In the genomic region with DNA sequence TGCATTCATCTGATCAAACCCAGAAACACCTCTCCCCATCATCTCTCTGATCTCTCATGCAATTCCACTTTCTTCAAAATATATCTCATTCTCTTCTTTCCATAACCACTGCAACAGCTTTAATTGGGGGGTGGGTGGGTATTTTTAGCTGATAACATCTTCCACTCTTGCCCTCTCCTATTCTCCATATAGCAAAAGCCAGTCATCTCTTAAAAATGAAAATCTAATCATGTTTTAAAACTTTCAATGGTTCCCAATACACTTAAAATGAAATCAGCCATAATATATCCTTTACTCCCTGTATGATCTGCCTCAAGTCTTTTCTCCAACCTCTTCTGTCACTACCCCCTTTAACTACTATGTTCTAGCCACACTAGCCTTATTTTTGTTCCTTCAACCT, we compare ENCODE assay signal across 9 cellular contexts. TPM values are rescaled to one million over a fixed set of nuclear protein-coding genes. Genes with fewer than 3 reads are reported as not detected.
DNase-seq lines count a peak whose midpoint lies in the region; ATAC-seq and TF ChIP-seq lines count a peak whose summit lies in the region.
"Had no signal": no experiment of that assay in that cellular context is flagged by ENCODE, and none has a peak within 500 bp of the region (broad histone marks: within the 10 kb centered on the region; RNA-seq: fewer than 3 reads in every experiment).

No MANE protein-coding gene starts in this region.

- no peak overlapping the region for H4K12ac ChIP-seq in trophoblast cell (ENCODE audit: low read depth, low read length)

- H3K9me2 ChIP-seq in DOHH2 (replicated peaks; ENCODE audit: control insufficient read depth, low read length) = no peaks in the 10 kb centered on the region

- no peak overlapping the region for H3K23ac ChIP-seq in trophoblast cell (ENCODE audit: low read length)

- H2BK12ac ChIP-seq in trophoblast cell (ENCODE audit: low read length) = no peak overlapping the region

- no peak overlapping the region for H2BK5ac ChIP-seq in trophoblast cell (ENCODE audit: low read depth, low read length, poor library complexity)

- no peak overlapping the region for H3K18ac ChIP-seq in trophoblast cell (ENCODE audit: low read length)

- H3K4me2 ChIP-seq in DOHH2 (ENCODE audit: low read length) (peak overlapping the region; percentile 87), trophoblast cell (ENCODE audit: low read length) (peak overlapping the region; percentile 49)

- H3K9me3 ChIP-seq in DOHH2 (ENCODE audit: control insufficient read depth, insufficient read depth, low read length) (no peaks in the 10 kb centered on the region), Panc1 (ENCODE audit: control insufficient read depth, insufficient read depth, low read depth, low read length) (no peaks in the 10 kb centered on the region), trophoblast cell (ENCODE audit: insufficient read depth, low read depth, low read length) (no peaks in the 10 kb centered on the region)

- BruUV-seq in Panc1 (replicated peaks; lab: Mats Ljungman, UMichigan) = no TSS peak

- H3K4me1 ChIP-seq in DOHH2 (ENCODE audit: control insufficient read depth, low read length) (peaks cover 26% of the 10 kb centered on the region), Panc1 (ENCODE audit: control insufficient read depth, insufficient read depth, low read length) (peaks cover 6% of the 10 kb centered on the region), trophoblast cell (ENCODE audit: control insufficient read depth in 1 of 2, insufficient read depth in 2 of 2, low read length in 2 of 2) (peaks cover 0 to 5% of the 10 kb centered on the region in 2 experiments)

- POLR2A ChIA-PET in Panc1 (lab: Charles Lee) = no interaction called here

- H3K79me1 ChIP-seq in trophoblast cell (ENCODE audit: low read length) = peaks cover 16% of the 10 kb centered on the region

- H3K79me2 ChIP-seq in DOHH2 (ENCODE audit: control insufficient read depth, low read length) (peaks cover 96% of the 10 kb centered on the region), trophoblast cell (ENCODE audit: control insufficient read depth, insufficient read depth, low read length, poor library complexity) (peaks cover 13% of the 10 kb centered on the region)

- DNase-seq in Panc1 (ENCODE audit: low read depth, low spot score) (no peak), epithelial cell of esophagus (ENCODE audit: low read depth) (no peak), trophoblast cell (no peak), OCI-M2 (lab: John Stamatoyannopoulos, UW; ENCODE audit: unreplicated experiment) (no peak), NCI-H1417 treated with DMSO at 0.1 percent for 48 hours (lab: John Stamatoyannopoulos, UW) (no peak)
- DNase-seq: left colon had no signal

- H3K27ac ChIP-seq in DOHH2 (ENCODE audit: low read depth, low read length) (no peak overlapping the region), Panc1 (ENCODE audit: low read length) (peak overlapping the region; percentile 96), trophoblast cell (ENCODE audit: low read depth, low read length) (no peak overlapping the region)

- peaks cover 30% of the 10 kb centered on the region for H4K20me1 ChIP-seq in DOHH2 (ENCODE audit: control insufficient read depth, insufficient read depth, low read depth, low read length)

- no peak overlapping the region for H4K91ac ChIP-seq in trophoblast cell (ENCODE audit: low read depth, low read length)

- no peak overlapping the region for H4K8ac ChIP-seq in trophoblast cell (ENCODE audit: low read depth, low read length)

- H2AFZ ChIP-seq in trophoblast cell (ENCODE audit: insufficient read depth, low read length, poor library complexity) = no peak overlapping the region

- H2BK120ac ChIP-seq in trophoblast cell (ENCODE audit: insufficient read depth, low read length, poor library complexity) = no peak overlapping the region

- H3K27me3 ChIP-seq in DOHH2 (ENCODE audit: control insufficient read depth, low read length) (no peaks in the 10 kb centered on the region), Panc1 (ENCODE audit: control insufficient read depth, insufficient read depth, low read length) (no peaks in the 10 kb centered on the region), trophoblast cell (ENCODE audit: insufficient read depth, low read length) (no peaks in the 10 kb centered on the region)

- no peak for TF ChIP-seq CTCF in DOHH2 (IDR thresholded peaks at IDR 0.05; ENCODE audit: low read depth, low read length, poor library complexity, severe bottlenecking)
- no peak for TF ChIP-seq CTCF in Panc1 (IDR thresholded peaks at IDR 0.05)
- no peak for TF ChIP-seq CTCF in epithelial cell of esophagus (IDR thresholded peaks at IDR 0.05; ENCODE audit: insufficient read depth, low read depth, low read length, missing control alignments)

- no peak for ATAC-seq in Panc1
- no peak for ATAC-seq in GM18519 (IDR thresholded peaks at IDR 0.05; ENCODE audit: low FRiP score, unreplicated experiment)
- ATAC-seq in GM18502 (IDR thresholded peaks at IDR 0.05; ENCODE audit: poor library complexity, unreplicated experiment) = no peak
- ATAC-seq: left colon had no signal

- no peak overlapping the region for H3K14ac ChIP-seq in trophoblast cell (ENCODE audit: low read length)

- H3K4me3 ChIP-seq in DOHH2 (ENCODE audit: low read length) = peak overlapping the region; percentile 100
- peak overlapping the region; percentile 94 to 95 for H3K4me3 ChIP-seq in Panc1 (ENCODE audit: low read depth in 2 of 2, low read length in 2 of 2)
- peak overlapping the region; percentile 90 for H3K4me3 ChIP-seq in epithelial cell of esophagus (ENCODE audit: low read length)
- H3K4me3 ChIP-seq in trophoblast cell (ENCODE audit: low read depth, low read length) = no peak overlapping the region

- H3K36me3 ChIP-seq in DOHH2 (ENCODE audit: control insufficient read depth, low read length) (peaks cover 69% of the 10 kb centered on the region), Panc1 (ENCODE audit: control insufficient read depth, insufficient read depth, low read length) (peaks cover 14% of the 10 kb centered on the region), trophoblast cell (ENCODE audit: control insufficient read depth in 1 of 2, insufficient read depth in 2 of 2, low read length in 2 of 2) (peaks cover 5 to 11% of the 10 kb centered on the region in 2 experiments)

- peak overlapping the region; percentile 70 for H3K4ac ChIP-seq in trophoblast cell (ENCODE audit: low read depth, low read length)

- peaks cover 3% of the 10 kb centered on the region; the same call in 1 of the 2 replicates for H3F3A ChIP-seq in DOHH2 (ENCODE audit: control insufficient read depth, insufficient read depth)

- in situ Hi-C loops in Panc1 (cut with HindIII; ENCODE audit: low pct_unique_long_range_greater_than_20kb, low sequenced_read_pairs) = no loop called here

- CTCF ChIA-PET in Panc1 (lab: Charles Lee) = no interaction called here

- intact Hi-C loops in Panc1 (cut with micrococcal nuclease; ENCODE audit: unreplicated experiment) = no loop called here

- no peak overlapping the region for H2AK5ac ChIP-seq in trophoblast cell (ENCODE audit: low read length)

- no peak overlapping the region for H3K9ac ChIP-seq in trophoblast cell (ENCODE audit: low read length)

RNA-seq across cellular contexts. Expression of a gene that starts 1.5 kb away (rescaled TPM):
- 87.9 TPM for total RNA-seq in Panc1 (2021; ENCODE audit: unreplicated experiment)
- polyA plus RNA-seq in Panc1 (2012; ENCODE audit: insufficient read length) = 50.8 TPM
- 118 and 121 TPM in 2 replicates for polyA plus RNA-seq in trophoblast cell (2013)

RNA-seq across cellular contexts. Expression of a gene that starts 2.5 kb away (rescaled TPM):
- total RNA-seq in Panc1 (2021; ENCODE audit: unreplicated experiment) = 12.3 TPM
- polyA plus RNA-seq in Panc1 (2012; ENCODE audit: insufficient read length) = 4.1 TPM
- polyA plus RNA-seq in trophoblast cell (2013) = 31.5 and 32.8 TPM in 2 replicates

RNA-seq across cellular contexts. Expression of a gene that starts 52.4 kb away (rescaled TPM):
- 6.9 TPM for total RNA-seq in Panc1 (2021; ENCODE audit: unreplicated experiment)
- 3.5 TPM for polyA plus RNA-seq in Panc1 (2012; ENCODE audit: insufficient read length)
- 5.6 TPM in 2 replicates for polyA plus RNA-seq in trophoblast cell (2013)
